8 cellular contexts compared by ENCODE assay signal in genomic region chr10:113854019-113854756, GRCh38. TPM values are rescaled to one million over a fixed set of nuclear protein-coding genes. Genes with fewer than 3 reads are reported as not detected.
DNase-seq lines count a peak whose midpoint lies in the region; ATAC-seq and TF ChIP-seq lines count a peak whose summit lies in the region.

Gene DCLRE1A (minus strand): TSS chr10:113854082. CDS start chr10:113853182, 900 bp downstream.
Gene NHLRC2 (plus strand): TSS chr10:113854661. CDS start chr10:113854873, 212 bp downstream.

- H3F3A ChIP-seq in neural cell (ENCODE audit: insufficient read depth, low read length, poor library complexity, severe bottlenecking): no peaks in the 10 kb centered on the region

- peak within 1 kb of the TSS; percentile 97 for H2AFZ ChIP-seq in neural cell (ENCODE audit: low read depth, low read length)

- H3K27ac Mint-ChIP-seq in stimulated activated naive CD8-positive, alpha-beta T cell treated with anti-CD3 and anti-CD28 coated beads, Interleukin-15, amount 100 ng/mL, for 72 hours: peak within 1 kb of the TSS; percentile 99

- H3K27ac ChIP-seq in KOPT-K1 (ENCODE audit: low read depth, low read length, poor library complexity, severe bottlenecking) (peak within 1 kb of the TSS; percentile 93), neural cell (ENCODE audit: low read length) (peak within 1 kb of the TSS; percentile 79)

- peaks cover 11% of the 10 kb centered on the region for H3K36me3 ChIP-seq in KOPT-K1 (ENCODE audit: insufficient read depth, low read length)
- H3K36me3 ChIP-seq in neural cell (ENCODE audit: insufficient read depth, low read length): peaks cover 8% of the 10 kb centered on the region

- H3K9me3 Mint-ChIP-seq in stimulated activated naive CD8-positive, alpha-beta T cell treated with anti-CD3 and anti-CD28 coated beads, Interleukin-15, amount 100 ng/mL, for 72 hours: no peaks in the 10 kb centered on the region

- no peak for TF ChIP-seq RAD21 in neural cell (conservative IDR thresholded peaks at IDR 0.05)

- H3K9ac ChIP-seq in neural cell (ENCODE audit: low read length): peak within 1 kb of the TSS; percentile 83

- H3K4me2 ChIP-seq in neural cell (ENCODE audit: low read length): peak within 1 kb of the TSS; percentile 80

- H3K27me3 ChIP-seq in neural cell (ENCODE audit: insufficient read depth, low read depth, low read length): no peaks in the 10 kb centered on the region

- H3K4me3 Mint-ChIP-seq in stimulated activated naive CD8-positive, alpha-beta T cell treated with anti-CD3 and anti-CD28 coated beads, Interleukin-15, amount 100 ng/mL, for 72 hours: peak within 1 kb of the TSS; percentile 97 to 98

- peaks cover 52% of the 10 kb centered on the region for H3K4me1 Mint-ChIP-seq in stimulated activated naive CD8-positive, alpha-beta T cell treated with anti-CD3 and anti-CD28 coated beads, Interleukin-15, amount 100 ng/mL, for 72 hours

- H3K9me3 ChIP-seq in KOPT-K1 (ENCODE audit: insufficient read depth, low read length, poor library complexity, severe bottlenecking) (no peaks in the 10 kb centered on the region), neural cell (ENCODE audit: low read length) (no peaks in the 10 kb centered on the region)

- ATAC-seq in GM21717 (IDR thresholded peaks at IDR 0.05; ENCODE audit: unreplicated experiment): peak; percentile 51
- ATAC-seq in stimulated activated naive CD8-positive, alpha-beta T cell treated with anti-CD3 and anti-CD28 coated beads, Interleukin-15, amount 100 ng/mL, for 72 hours: peak; percentile 75

- no peaks in the 10 kb centered on the region for H3K9me2 ChIP-seq in neural cell (ENCODE audit: insufficient read depth, low read length)

- peaks cover 59% of the 10 kb centered on the region for H3K79me2 ChIP-seq in neural cell (replicated peaks; ENCODE audit: insufficient read depth, low read length)

- H3K27me3 Mint-ChIP-seq in stimulated activated naive CD8-positive, alpha-beta T cell treated with anti-CD3 and anti-CD28 coated beads, Interleukin-15, amount 100 ng/mL, for 72 hours: no peaks in the 10 kb centered on the region

- TF ChIP-seq EP300 in neural cell (conservative IDR thresholded peaks at IDR 0.05; ENCODE audit: poor library complexity, severe bottlenecking): peak; percentile 98

- peak within 1 kb of the TSS; percentile 88 for H3K4me3 ChIP-seq in neural cell (ENCODE audit: low read length)

- peak; percentile 49 for DNase-seq in DMS 273 treated with DMSO at 0.1 percent for 48 hours (lab: John Stamatoyannopoulos, UW)
- DNase-seq in activated effector memory CD4-positive, alpha-beta T cell treated with anti-CD3 and anti-CD28 coated beads, Interleukin-2, amount 50 U/mL, for 16 hours: peak; percentile 86
- DNase-seq in fibroblast of the conjunctiva (ENCODE audit: low read depth): peak; percentile 39
- DNase-seq in stimulated activated naive CD8-positive, alpha-beta T cell treated with anti-CD3 and anti-CD28 coated beads, Interleukin-15, amount 100 ng/mL, for 72 hours: peak; percentile 70 to 71

- TF ChIP-seq POLR2A in Raji (IDR thresholded peaks at IDR 0.05; ENCODE audit: insufficient read depth, low read depth, low read length): peak; percentile 25; the same call in 1 of the 2 replicates

- no peaks in the 10 kb centered on the region for H4K20me1 ChIP-seq in neural cell (ENCODE audit: insufficient read depth)

- no peak for TF ChIP-seq CTCF in neural cell (IDR thresholded peaks at IDR 0.05; ENCODE audit: poor library complexity, severe bottlenecking)

TF ChIP-seq in neural cell, 6 proteins besides CTCF, POLR2A, EP300 and RAD21:
- TF ChIP-seq EZH2 (IDR thresholded peaks at IDR 0.05; ENCODE audit: borderline replicate concordance, insufficient read depth, low read length, poor library complexity, severe bottlenecking) (no peak), TAF1 (IDR thresholded peaks at IDR 0.05; ENCODE audit: low read depth) (no peak), MXI1 (conservative IDR thresholded peaks at IDR 0.05; ENCODE audit: poor library complexity, severe bottlenecking) (no peak), POLR2AphosphoS5 (IDR thresholded peaks at IDR 0.05) (peak; percentile 52), REST (IDR thresholded peaks at IDR 0.05; ENCODE audit: borderline replicate concordance) (no peak)

RNA-seq across cellular contexts. Expression of gene DCLRE1A, which starts in this region (rescaled TPM):
- polyA plus RNA-seq in neural cell: 11.6 and 12.8 TPM in 2 replicates
- 20.7 and 21.3 TPM in 2 replicates for polyA minus RNA-seq in neural cell

RNA-seq across cellular contexts. Expression of gene NHLRC2, which starts in this region (rescaled TPM):
- 11.8 and 13.0 TPM in 2 replicates for polyA plus RNA-seq in neural cell
- polyA minus RNA-seq in neural cell: 36.0 and 45.7 TPM in 2 replicates

Comparison
In these comparisons a context has a peak if more than half of its experiments do, and no peak if none do; other contexts are left out.
1. Peak in every context shown above with its lines: DNase-seq, ATAC-seq, H3K4me3 ChIP-seq and H3K27ac ChIP-seq.